In the genomic region with DNA sequence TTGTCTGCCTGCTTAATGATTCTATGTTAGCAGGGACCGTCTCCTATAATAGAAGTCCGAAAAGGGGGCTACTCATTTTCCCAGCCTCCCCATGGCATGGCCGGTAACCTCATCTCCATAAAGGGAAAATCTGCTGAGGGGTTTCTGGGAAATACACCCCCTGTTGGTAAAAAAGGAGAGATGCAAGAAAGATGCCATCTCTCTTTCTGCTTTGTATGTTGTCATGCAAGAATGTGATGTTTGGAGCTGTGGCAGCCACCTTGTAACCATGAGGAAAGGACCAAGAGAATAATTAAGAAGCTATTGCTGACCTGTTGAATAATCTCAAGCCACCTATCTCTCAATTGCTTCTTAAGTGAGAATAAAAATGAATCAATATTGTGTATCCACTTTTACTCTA, we compare ENCODE assay signal across 19 cellular contexts.
DNase-seq lines count a peak whose midpoint lies in the region; ATAC-seq, FAIRE-seq and TF ChIP-seq lines count a peak whose summit lies in the region.
"Had no signal": no experiment of that assay in that cellular context is flagged by ENCODE, and none has a peak within 500 bp of the region (broad histone marks: within the 10 kb centered on the region; RNA-seq: fewer than 3 reads in every experiment).

No MANE protein-coding gene starts in this region.

- no peak for TF ChIP-seq RAD21 in K562 (CRISPR knock-in tag; conservative IDR thresholded peaks at IDR 0.05 in 1 of 2, IDR thresholded peaks at IDR 0.05 in 1 of 2)

- intact Hi-C loops in K562 (cut with micrococcal nuclease), result no loop called here
- intact Hi-C loops in CD4-positive, alpha-beta T cell (cut with DNase I, micrococcal nuclease), result no loop called here
- intact Hi-C loops in OCI-LY7 (cut with micrococcal nuclease; ENCODE audit: unreplicated experiment), result no loop called here

- H3K18ac ChIP-seq in H9 (ENCODE audit: insufficient read length, low read depth, low read length), result no peak overlapping the region

- H3K79me1 ChIP-seq in H9 (ENCODE audit: insufficient read depth, low read depth, low read length, poor library complexity, severe bottlenecking), result no peaks in the 10 kb centered on the region

- DNase-seq in AG09309 (ENCODE audit: low read depth) (no peak), H9 (no peak), K562 (ENCODE audit: extremely low read depth in 1 of 4, low spot score in 3 of 4) (peak in 3 of 4 experiments; percentile 29 to 56 (median 52)), keratinocyte (ENCODE audit: low read depth, low spot score) (no peak), OCI-LY7 (ENCODE audit: low spot score) (no peak), osteocyte (ENCODE audit: extremely low spot score, unreplicated experiment) (no peak), NCI-H2029 treated with DMSO at 0.1 percent for 48 hours (lab: John Stamatoyannopoulos, UW) (no peak)
- no peak for DNase-seq in CD4-positive, alpha-beta T cell
- DNase-seq: C1 segment of cervical spinal cord, DMS153, EL, NCI-H1048, NCI-H146, NCI-H226, NCI-H524 treated with DMSO at 0.1 percent for 48 hours, Peyer's patch, Right ventricle myocardium superior had no signal

- CTCF ChIA-PET in K562 (lab: Yijun Ruan, JAX; ENCODE audit: low intra/inter-chr PET ratio) (no interaction called here), OCI-LY7 (lab: Charles Lee; ENCODE audit: unreplicated experiment) (interaction anchor here (0.6 kb wide), 1 partner anchor 101 kb away, joined by 3 read pairs; no protein-coding TSS in a partner anchor)
- CTCF ChIA-PET in CD4-positive, alpha-beta T cell (lab: Charles Lee), result no interaction called here

- H3K27ac Mint-ChIP-seq in H9 (no peak overlapping the region), osteocyte (ENCODE audit: unreplicated experiment) (no peak overlapping the region)
- H3K27ac Mint-ChIP-seq in CD4-positive, alpha-beta T cell, result no peak overlapping the region

- no peak overlapping the region for H2AK5ac ChIP-seq in H9 (ENCODE audit: insufficient read length, low read length)

- no peak overlapping the region for H2BK15ac ChIP-seq in H9 (ENCODE audit: low read depth, low read length)

- H3K4me1 Mint-ChIP-seq in H9 (no peaks in the 10 kb centered on the region), osteocyte (ENCODE audit: unreplicated experiment) (no peaks in the 10 kb centered on the region)
- no peaks in the 10 kb centered on the region for H3K4me1 Mint-ChIP-seq in CD4-positive, alpha-beta T cell (ENCODE audit: low read depth)

- H2BK12ac ChIP-seq in H9 (ENCODE audit: insufficient read length, low read depth, low read length), result no peak overlapping the region

- FAIRE-seq in K562 (lab: Jason Lieb, UNC) (no peak), keratinocyte (lab: Jason Lieb, UNC) (no peak)
- FAIRE-seq: A549 had no signal

- no peaks in the 10 kb centered on the region for H3K27me3 Mint-ChIP-seq in H9 (ENCODE audit: low read depth)
- H3K27me3 Mint-ChIP-seq in CD4-positive, alpha-beta T cell, result peaks cover 35% of the 10 kb centered on the region
- no peaks in the 10 kb centered on the region for H3K27me3 Mint-ChIP-seq in osteocyte (ENCODE audit: unreplicated experiment)

- H4K91ac ChIP-seq in H9 (ENCODE audit: insufficient read length, low read depth, low read length), result no peak overlapping the region

- no peak for TF ChIP-seq EP300 in K562 (IDR thresholded peaks at IDR 0.05; ENCODE audit: low read length)

- H3K27ac ChIP-seq in H9 (ENCODE audit: insufficient read length, low read depth, low read length), result no peak overlapping the region
- H3K27ac ChIP-seq in K562 (ENCODE audit: extremely low read depth, low read depth, low read length), result no peak overlapping the region
- H3K27ac ChIP-seq in keratinocyte (ENCODE audit: control insufficient read depth, insufficient read depth, low read length), result peak overlapping the region; percentile 84
- H3K27ac ChIP-seq in CD4-positive, alpha-beta T cell (ENCODE audit: low read depth, low read length), result no peak overlapping the region
- no peak overlapping the region for H3K27ac ChIP-seq in OCI-LY7 (ENCODE audit: low read depth, low read length, poor library complexity, severe bottlenecking)
- H3K27ac ChIP-seq: A549, Peyer's patch, SK-N-MC had no signal

- H3K9me3 ChIP-seq in H9 (ENCODE audit: control insufficient read depth, low read depth, low read length) (no peaks in the 10 kb centered on the region), K562 (replicated peaks; ENCODE audit: control insufficient read depth, insufficient read depth, low read depth, low read length) (no peaks in the 10 kb centered on the region), keratinocyte (ENCODE audit: control insufficient read depth, low read depth, low read length) (no peaks in the 10 kb centered on the region), OCI-LY7 (ENCODE audit: low read length) (no peaks in the 10 kb centered on the region)
- no peaks in the 10 kb centered on the region for H3K9me3 ChIP-seq in CD4-positive, alpha-beta T cell (ENCODE audit: control insufficient read depth, low read length)
- H3K9me3 ChIP-seq: A549, Peyer's patch had no signal

- no TSS peak for BruUV-seq in K562 (replicated peaks; lab: Mats Ljungman, UMichigan)
- no TSS peak for BruUV-seq in OCI-LY7 (replicated peaks; lab: Mats Ljungman, UMichigan)

- H3K23me2 ChIP-seq in H9 (ENCODE audit: insufficient read length, low read depth, low read length, poor library complexity, severe bottlenecking), result no peaks in the 10 kb centered on the region

- POLR2A ChIA-PET in K562 (lab: Yijun Ruan, JAX), result interaction anchor here (0.6 to 1.1 kb wide), 2 partner anchors 13 to 101 kb away, joined by 3 read pairs; no protein-coding TSS in a partner anchor
- POLR2A ChIA-PET in CD4-positive, alpha-beta T cell (lab: Charles Lee), result no interaction called here
- POLR2A ChIA-PET in OCI-LY7 (lab: Charles Lee), result no interaction called here

- H3K27me3 ChIP-seq in H9 (ENCODE audit: insufficient read depth, low read length) (no peaks in the 10 kb centered on the region), K562 (ENCODE audit: control insufficient read depth in 2 of 2, insufficient read depth in 2 of 2, low read length in 2 of 2) (peaks cover 0 to 24% of the 10 kb centered on the region in 2 experiments; a peak in 1 of 5 replicates), keratinocyte (ENCODE audit: control insufficient read depth, extremely low read depth, insufficient read depth, low read length) (no peaks in the 10 kb centered on the region)
- H3K27me3 ChIP-seq in CD4-positive, alpha-beta T cell (ENCODE audit: control insufficient read depth, insufficient read depth, low read length), result no peaks in the 10 kb centered on the region
- H3K27me3 ChIP-seq: Peyer's patch had no signal

- TF ChIP-seq POLR2A in K562 (conservative IDR thresholded peaks at IDR 0.05), result no peak

- ATAC-seq in K562, result no peak
- no peak for ATAC-seq in CD4-positive, alpha-beta T cell (ENCODE audit: poor library complexity)
- ATAC-seq: A549 had no signal

- no peaks in the 10 kb centered on the region for H3K9me2 ChIP-seq in OCI-LY7 (ENCODE audit: insufficient read depth, low read length)

- TF ChIP-seq CTCF in AG09309 (IDR thresholded peaks at IDR 0.05; ENCODE audit: control insufficient read depth, insufficient read depth, low read depth, low read length, missing control alignments) (peak; percentile 11), H9 (conservative IDR thresholded peaks at IDR 0.05) (peak; percentile 20; the same call in 1 of the 3 replicates), K562 (IDR thresholded peaks at IDR 0.05 in 2 of 3, conservative IDR thresholded peaks at IDR 0.05 in 1 of 3; ENCODE audit: insufficient read depth in 2 of 3, low read depth in 1 of 3, low read length in 3 of 3) (peak; percentile 7 to 33 (median 12); a peak in 3 of 6 replicates), keratinocyte (optimal IDR thresholded peaks at IDR 0.05 in 1 of 3, IDR thresholded peaks at IDR 0.05 in 1 of 3, conservative IDR thresholded peaks at IDR 0.05 in 1 of 3; ENCODE audit: extremely low read depth in 1 of 3, insufficient read depth in 2 of 3, low read length in 3 of 3) (peak in 2 of 3 experiments; percentile 9 to 15), OCI-LY7 (conservative IDR thresholded peaks at IDR 0.05; ENCODE audit: low read length) (no peak; the same call in 1 of the 2 replicates), osteocyte (IDR thresholded peaks at IDR 0.05) (no peak)
- no peak for TF ChIP-seq CTCF in CD4-positive, alpha-beta T cell (IDR thresholded peaks at IDR 0.05)

- H4K5ac ChIP-seq in H9 (ENCODE audit: insufficient read length, low read depth, low read length), result no peak overlapping the region

- H3K36me3 Mint-ChIP-seq in H9 (ENCODE audit: insufficient read depth in 1 of 3, low read depth in 3 of 3) (no peaks in the 10 kb centered on the region), osteocyte (ENCODE audit: unreplicated experiment) (no peaks in the 10 kb centered on the region)
- no peaks in the 10 kb centered on the region for H3K36me3 Mint-ChIP-seq in CD4-positive, alpha-beta T cell (ENCODE audit: low read depth)

- H3T11ph ChIP-seq in H9 (ENCODE audit: low read length), result no peak overlapping the region

- H4K8ac ChIP-seq in H9 (replicated peaks; ENCODE audit: insufficient read length, low read depth, low read length), result no peak overlapping the region

- H3K4me3 Mint-ChIP-seq in H9 (no peak overlapping the region), osteocyte (ENCODE audit: unreplicated experiment) (no peak overlapping the region)
- H3K4me3 Mint-ChIP-seq in CD4-positive, alpha-beta T cell, result no peak overlapping the region

- no peak overlapping the region for H2BK5ac ChIP-seq in H9 (ENCODE audit: insufficient read length, low read length)

- dilution Hi-C loops in keratinocyte (cut with MboI; ENCODE audit: extremely low pct_ligation_motif_present, low sequenced_read_pairs), result no loop called here

- H3K79me2 ChIP-seq in H9 (ENCODE audit: insufficient read depth, low read length) (no peaks in the 10 kb centered on the region), K562 (ENCODE audit: control insufficient read depth, insufficient read depth, low read length) (no peaks in the 10 kb centered on the region), keratinocyte (ENCODE audit: control insufficient read depth, insufficient read depth, low read length) (no peaks in the 10 kb centered on the region), OCI-LY7 (ENCODE audit: insufficient read depth, low read depth, low read length) (no peaks in the 10 kb centered on the region)

- H3K9me3 Mint-ChIP-seq in H9 (no peaks in the 10 kb centered on the region; a peak in 1 of 5 replicates), osteocyte (ENCODE audit: unreplicated experiment) (peaks cover 9% of the 10 kb centered on the region)
- H3K9me3 Mint-ChIP-seq in CD4-positive, alpha-beta T cell, result no peaks in the 10 kb centered on the region

- H3K9ac ChIP-seq in H9 (ENCODE audit: extremely low read depth, insufficient read length, low read length) (no peak overlapping the region), K562 (ENCODE audit: insufficient read depth in 1 of 2, low read depth in 2 of 2, low read length in 2 of 2) (no peak overlapping the region), keratinocyte (ENCODE audit: control insufficient read depth, extremely low read depth, insufficient read depth, low read length) (no peak overlapping the region)

- H3K14ac ChIP-seq in H9 (ENCODE audit: insufficient read depth, low read length), result no peak overlapping the region

- H3K4me2 ChIP-seq in H9 (ENCODE audit: insufficient read depth, insufficient read length, low read length), result no peak overlapping the region
- H3K4me2 ChIP-seq in K562 (ENCODE audit: insufficient read depth, low read length), result no peak overlapping the region
- peak overlapping the region; percentile 45 for H3K4me2 ChIP-seq in keratinocyte (ENCODE audit: control insufficient read depth, extremely low read depth, insufficient read depth, low read depth, low read length)
- H3K4me2 ChIP-seq in OCI-LY7 (ENCODE audit: low read length), result no peak overlapping the region
- H3K4me2 ChIP-seq: A549 had no signal

- no CpG with 5 or more reads among the region's 3 CpGs for WGBS in H9 (ENCODE audit: extremely low coverage, insufficient read length, low lambda C conversion rate)
- 3% methylated on average over 3 of the region's 3 CpGs for WGBS in K562 (ENCODE audit: insufficient coverage, low coverage, missing lambda C conversion rate)

- no peaks in the 10 kb centered on the region for H3K9me1 ChIP-seq in K562 (ENCODE audit: control insufficient read depth, insufficient read depth, low read length)
- H3K9me1 ChIP-seq in keratinocyte (ENCODE audit: control insufficient read depth, extremely low read depth, insufficient read depth, low read length), result no peaks in the 10 kb centered on the region

- no peak overlapping the region for H3K4me3 ChIP-seq in AG09309 (ENCODE audit: control insufficient read depth, low read depth, low read length)
- H3K4me3 ChIP-seq in K562, result no peak overlapping the region
- no peak overlapping the region for H3K4me3 ChIP-seq in keratinocyte (ENCODE audit: control insufficient read depth in 2 of 3, extremely low read depth in 1 of 3, insufficient read depth in 2 of 3, low read depth in 1 of 3, low read length in 3 of 3)
- no peak overlapping the region for H3K4me3 ChIP-seq in OCI-LY7 (ENCODE audit: low read depth, low read length, poor library complexity, severe bottlenecking)
- H3K4me3 ChIP-seq: A549, Peyer's patch, SK-N-MC had no signal

- H3K56ac ChIP-seq in H9 (ENCODE audit: insufficient read length, low read depth, low read length), result no peak overlapping the region

- in situ Hi-C loops in K562 (cut with MboI), result no loop called here

- no peak overlapping the region for H2AFZ ChIP-seq in H9 (ENCODE audit: low read length)
- no peak overlapping the region for H2AFZ ChIP-seq in K562 (ENCODE audit: low read depth, low read length)
- H2AFZ ChIP-seq in keratinocyte (ENCODE audit: control insufficient read depth, low read length), result no peak overlapping the region
- H2AFZ ChIP-seq in OCI-LY7 (ENCODE audit: low read length), result no peak overlapping the region

- H2BK20ac ChIP-seq in H9 (ENCODE audit: low read depth, low read length, poor library complexity, severe bottlenecking), result no peak overlapping the region

- H3K23ac ChIP-seq in H9 (ENCODE audit: insufficient read length, low read depth, low read length), result no peak overlapping the region

- H2BK120ac ChIP-seq in H9 (ENCODE audit: low read depth, low read length, poor library complexity, severe bottlenecking), result no peak overlapping the region

- H3K36me3 ChIP-seq in K562 (ENCODE audit: control insufficient read depth, insufficient read depth, low read length), result no peaks in the 10 kb centered on the region
- H3K36me3 ChIP-seq in keratinocyte (ENCODE audit: control insufficient read depth in 2 of 2, extremely low read depth in 1 of 2, insufficient read depth in 2 of 2, low read length in 2 of 2), result no peaks in the 10 kb centered on the region
- no peaks in the 10 kb centered on the region for H3K36me3 ChIP-seq in OCI-LY7 (ENCODE audit: insufficient read depth, low read length)
- H3K36me3 ChIP-seq: Peyer's patch had no signal

- H3K4me1 ChIP-seq in H9 (ENCODE audit: insufficient read depth, low read length) (no peaks in the 10 kb centered on the region), K562 (replicated peaks in 1 of 2; ENCODE audit: control insufficient read depth in 2 of 2, insufficient read depth in 2 of 2, low read length in 2 of 2) (no peaks in the 10 kb centered on the region), keratinocyte (ENCODE audit: control insufficient read depth, extremely low read depth, insufficient read depth, low read length) (peaks cover 52% of the 10 kb centered on the region), OCI-LY7 (ENCODE audit: insufficient read depth, low read length, poor library complexity, severe bottlenecking) (no peaks in the 10 kb centered on the region)
- H3K4me1 ChIP-seq: A549, Peyer's patch had no signal

- no peak overlapping the region for H3K4ac ChIP-seq in H9 (ENCODE audit: low read depth, low read length)

- H4K20me1 ChIP-seq in H9 (ENCODE audit: control insufficient read depth, insufficient read depth, insufficient read length), result no peaks in the 10 kb centered on the region
- no peaks in the 10 kb centered on the region for H4K20me1 ChIP-seq in K562 (replicated peaks; ENCODE audit: control insufficient read depth, insufficient read depth, low read length)
- no peaks in the 10 kb centered on the region for H4K20me1 ChIP-seq in keratinocyte (ENCODE audit: control insufficient read depth, extremely low read depth, insufficient read depth, low read length)
- no peaks in the 10 kb centered on the region for H4K20me1 ChIP-seq in OCI-LY7 (ENCODE audit: insufficient read depth, low read length)

Comparison
In these comparisons a context has a peak if more than half of its experiments do, and no peak if none do; other contexts are left out.
1. DNase-seq: peak in K562 (3 of 4); none in AG09309 (single experiment), H9 (single experiment), keratinocyte (single experiment), CD4-positive, alpha-beta T cell (0 of 10), OCI-LY7 (single experiment), osteocyte (single experiment) and NCI-H2029 treated with DMSO at 0.1 percent for 48 hours (single experiment).
2. CTCF ChIP-seq: peak in AG09309 (single experiment), H9 (single experiment), K562 (3 of 3) and keratinocyte (2 of 3); none in CD4-positive, alpha-beta T cell (single experiment), OCI-LY7 (single experiment) and osteocyte (single experiment).